In genomic region chr1:172851077-172851476, GRCh38 we compare ENCODE assay signal across 1 cellular context.
TF ChIP-seq lines count a peak whose summit lies in the region.

No MANE protein-coding gene starts in this region.

TF ChIP-seq in HCT116, 20 proteins besides CTCF, POLR2A, EP300 and RAD21 (continued from another document):
- no peak for TF ChIP-seq SIN3A (IDR thresholded peaks at IDR 0.05; ENCODE audit: low read depth)
- no peak for TF ChIP-seq FOSL1 (IDR thresholded peaks at IDR 0.05; ENCODE audit: low read depth)
- no peak for TF ChIP-seq ATF3 (IDR thresholded peaks at IDR 0.05)
- TF ChIP-seq ELF1 (IDR thresholded peaks at IDR 0.05; ENCODE audit: borderline replicate concordance, low read depth), result no peak
- no peak for TF ChIP-seq JUND (IDR thresholded peaks at IDR 0.05)
- no peak for TF ChIP-seq EZH2phosphoT487 (IDR thresholded peaks at IDR 0.05; ENCODE audit: borderline replicate concordance)
- TF ChIP-seq POLR2AphosphoS5 (IDR thresholded peaks at IDR 0.05; ENCODE audit: low read depth, low read length), result no peak
